In the genomic region with DNA sequence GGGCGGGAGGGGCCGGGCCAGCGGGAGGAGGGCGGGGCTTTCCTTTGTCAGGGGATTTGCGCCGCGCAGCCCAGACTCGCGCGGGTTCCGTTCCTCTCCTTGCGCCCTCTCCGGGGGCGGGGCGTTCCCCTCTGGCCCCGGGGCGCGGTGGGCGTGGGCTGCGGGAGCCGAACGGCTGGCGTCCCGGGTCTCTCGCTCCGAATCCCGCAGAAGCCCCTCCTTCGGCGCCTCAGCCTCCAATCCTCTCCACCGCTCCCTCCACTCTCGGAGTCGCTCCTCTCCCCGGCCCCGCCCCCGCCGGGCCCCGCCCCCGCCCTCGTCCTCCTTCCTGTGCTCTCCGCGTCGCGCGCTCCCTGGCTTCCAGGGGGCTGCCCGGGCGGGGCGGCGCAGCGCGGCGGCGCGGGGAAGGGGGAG, we compare ENCODE assay signal across 8 cellular contexts.
A peak's percentile ranks its signal among the peaks of the same experiment; 100 is the strongest.
DNase-seq lines count a peak whose midpoint lies in the region; ATAC-seq and TF ChIP-seq lines count a peak whose summit lies in the region.

No MANE protein-coding gene starts in this region.

- intact Hi-C loops in CD8-positive, alpha-beta T cell (cut with DNase I, micrococcal nuclease) = loop anchor here (2.0 to 10.0 kb wide), 6 partner anchors 144 to 1574 kb away; partner anchors contain the start of genes NDUFS5 (in 1 of the 2) and RRAGC (in 1 of the 2)

- TF ChIP-seq CTCF in CD8-positive, alpha-beta T cell (IDR thresholded peaks at IDR 0.05) = no peak
- TF ChIP-seq CTCF in endothelial cell (IDR thresholded peaks at IDR 0.05; ENCODE audit: unreplicated experiment) (no peak), mesothelial cell of epicardium (IDR thresholded peaks at IDR 0.05; ENCODE audit: unreplicated experiment) (no peak)

- peaks cover 35% of the 10 kb centered on the region for H3K4me1 ChIP-seq in CD8-positive, alpha-beta T cell (ENCODE audit: insufficient read depth, low read length)
- peaks cover 3% of the 10 kb centered on the region for H3K4me1 ChIP-seq in NT2/D1 (ENCODE audit: insufficient read depth, insufficient read length)

- POLR2A ChIA-PET in CD8-positive, alpha-beta T cell (lab: Charles Lee) = interaction anchor here (0.7 kb wide), 1 partner anchor 833 kb away, joined by 3 read pairs; no protein-coding TSS in a partner anchor

- ATAC-seq in CD8-positive, alpha-beta T cell = peak; percentile 87
- ATAC-seq in GM21390 (IDR thresholded peaks at IDR 0.05; ENCODE audit: unreplicated experiment) = peak; percentile 80

- H3K4me3 ChIP-seq in CD8-positive, alpha-beta T cell (ENCODE audit: low read depth, low read length) = peak overlapping the region; percentile 55
- H3K4me3 ChIP-seq in NT2/D1 (ENCODE audit: insufficient read length, low read depth) = peak overlapping the region; percentile 75

- H3K36me3 ChIP-seq in CD8-positive, alpha-beta T cell (ENCODE audit: insufficient read depth, low read length) = no peaks in the 10 kb centered on the region
- H3K36me3 ChIP-seq in NT2/D1 (ENCODE audit: insufficient read depth, insufficient read length, low read length) = peaks cover 33% of the 10 kb centered on the region

- peak overlapping the region; percentile 88 for H3K4me3 Mint-ChIP-seq in CD8-positive, alpha-beta T cell
- H3K4me3 Mint-ChIP-seq in endothelial cell (ENCODE audit: unreplicated experiment) (no peak overlapping the region), mesothelial cell of epicardium (peak overlapping the region; percentile 89)

- H3K9ac ChIP-seq in NT2/D1 (ENCODE audit: insufficient read length, low read depth) = peak overlapping the region; percentile 90

- no peak overlapping the region for H3K27ac ChIP-seq in CD8-positive, alpha-beta T cell (ENCODE audit: low read depth, low read length)

- peaks cover 45% of the 10 kb centered on the region for H3K4me1 Mint-ChIP-seq in CD8-positive, alpha-beta T cell (ENCODE audit: low read depth)
- H3K4me1 Mint-ChIP-seq in endothelial cell (ENCODE audit: unreplicated experiment) (peaks cover 61% of the 10 kb centered on the region), mesothelial cell of epicardium (peaks cover 71% of the 10 kb centered on the region)

- H3K27me3 Mint-ChIP-seq in CD8-positive, alpha-beta T cell (ENCODE audit: low read depth) = no peaks in the 10 kb centered on the region
- peaks cover 20% of the 10 kb centered on the region for H3K27me3 Mint-ChIP-seq in endothelial cell (ENCODE audit: unreplicated experiment)
- no peaks in the 10 kb centered on the region for H3K27me3 Mint-ChIP-seq in mesothelial cell of epicardium (ENCODE audit: low read depth)

- H3K36me3 Mint-ChIP-seq in CD8-positive, alpha-beta T cell = peaks cover 17% of the 10 kb centered on the region
- H3K36me3 Mint-ChIP-seq in endothelial cell (ENCODE audit: low read depth, unreplicated experiment) (peaks cover 20% of the 10 kb centered on the region), mesothelial cell of epicardium (peaks cover 7% of the 10 kb centered on the region)

- CTCF ChIA-PET in CD8-positive, alpha-beta T cell (lab: Charles Lee) = interaction anchor here (1.0 to 3.9 kb wide), 4 partner anchors 12 to 310 kb away, joined by 3 to 29 read pairs (median 26); no protein-coding TSS in a partner anchor

- no peaks in the 10 kb centered on the region for H3K9me3 Mint-ChIP-seq in CD8-positive, alpha-beta T cell
- H3K9me3 Mint-ChIP-seq in endothelial cell (ENCODE audit: unreplicated experiment) (no peaks in the 10 kb centered on the region), mesothelial cell of epicardium (no peaks in the 10 kb centered on the region)

- H3K27me3 ChIP-seq in CD8-positive, alpha-beta T cell (ENCODE audit: insufficient read depth, low read length) = no peaks in the 10 kb centered on the region
- no peaks in the 10 kb centered on the region for H3K27me3 ChIP-seq in NT2/D1 (ENCODE audit: insufficient read depth, insufficient read length)

- H3K27ac Mint-ChIP-seq in CD8-positive, alpha-beta T cell = no peak overlapping the region
- H3K27ac Mint-ChIP-seq in endothelial cell (ENCODE audit: unreplicated experiment) (no peak overlapping the region), mesothelial cell of epicardium (no peak overlapping the region)

- H3K9me3 ChIP-seq in CD8-positive, alpha-beta T cell (ENCODE audit: low read length) = no peaks in the 10 kb centered on the region
- H3K9me3 ChIP-seq in NT2/D1 (ENCODE audit: insufficient read depth, low read length) = no peaks in the 10 kb centered on the region

- DNase-seq in CD8-positive, alpha-beta T cell = peak; percentile 50 to 86 (median 79)
- DNase-seq in HUDEP-2 (lab: John Stamatoyannopoulos, UW; ENCODE audit: unreplicated experiment in 76 of 76) (peak in 74 of 76 experiments; percentile 46 to 93 (median 82)), NT2/D1 (ENCODE audit: low read depth, low spot score) (peak; percentile 93), endothelial cell (ENCODE audit: low spot score) (peak; percentile 93), mesothelial cell of epicardium (ENCODE audit: low spot score in 2 of 2, unreplicated experiment in 2 of 2) (peak; percentile 93 to 94)
- DNase-seq in activated CD8-positive, alpha-beta memory T cell treated with anti-CD3 and anti-CD28 coated beads, Interleukin-2, amount 50 U/mL, for 4 hours = peak; percentile 81
- peak; percentile 66 to 69 for DNase-seq in stimulated activated CD8-positive, alpha-beta memory T cell treated with anti-CD3 and anti-CD28 coated beads, Interleukin-15, amount 100 ng/mL, for 4 hours (ENCODE audit: low read depth in 2 of 2)
